Comparison of ENCODE assay signal across 8 cellular contexts in genomic region chr21:45109831-45110492, GRCh38. TPM values are rescaled to one million over a fixed set of nuclear protein-coding genes. Genes with fewer than 3 reads are reported as not detected.
DNase-seq lines count a peak whose midpoint lies in the region; ATAC-seq and TF ChIP-seq lines count a peak whose summit lies in the region.

No MANE protein-coding gene starts in this region.

- CTCF ChIA-PET in OCI-LY7 (lab: Charles Lee; ENCODE audit: unreplicated experiment), result interaction anchor here (1.1 to 3.0 kb wide), 3 partner anchors 15 to 236 kb away, joined by 3 to 14 read pairs (median 3); no protein-coding TSS in a partner anchor

- TF ChIP-seq CTCF in OCI-LY7 (conservative IDR thresholded peaks at IDR 0.05; ENCODE audit: low read length), result peak; percentile 49; the same call in 1 of the 2 replicates
- no peak for TF ChIP-seq CTCF in chondrocyte (IDR thresholded peaks at IDR 0.05)
- no peak for TF ChIP-seq CTCF in left lung (IDR thresholded peaks at IDR 0.05)
- TF ChIP-seq CTCF in suprapubic skin (IDR thresholded peaks at IDR 0.05), result no peak

- peak overlapping the region; percentile 28 for H3K27ac Mint-ChIP-seq in chondrocyte (ENCODE audit: unreplicated experiment)

- H2AFZ ChIP-seq in OCI-LY7 (ENCODE audit: low read length), result no peak overlapping the region

- peak overlapping the region; percentile 62 for H3K4me2 ChIP-seq in OCI-LY7 (ENCODE audit: low read length)

- H3K9me3 ChIP-seq in OCI-LY7 (ENCODE audit: low read length), result 0 out of 2 replicates have a peak, but pooled peaks cover 7% of the 10 kb centered on the region
- H3K9me3 ChIP-seq in left lung, result no peaks in the 10 kb centered on the region
- no peaks in the 10 kb centered on the region for H3K9me3 ChIP-seq in suprapubic skin

- peak overlapping the region; percentile 24 for H3K4me3 Mint-ChIP-seq in chondrocyte (ENCODE audit: unreplicated experiment)

- ATAC-seq in GM19023 (IDR thresholded peaks at IDR 0.05; ENCODE audit: unreplicated experiment), result peak; percentile 80
- peak; percentile 82 for ATAC-seq in HG02885 (IDR thresholded peaks at IDR 0.05; ENCODE audit: poor library complexity, unreplicated experiment)
- no peak for ATAC-seq in left lung

- no peaks in the 10 kb centered on the region for H4K20me1 ChIP-seq in OCI-LY7 (ENCODE audit: insufficient read depth, low read length)

- TF ChIP-seq POLR2A in suprapubic skin (IDR thresholded peaks at IDR 0.05), result no peak

- H3K36me3 ChIP-seq in OCI-LY7 (ENCODE audit: insufficient read depth, low read length) (no peaks in the 10 kb centered on the region; the same call in 1 of the 2 replicates), left lung (no peaks in the 10 kb centered on the region), suprapubic skin (no peaks in the 10 kb centered on the region)

- POLR2A ChIA-PET in OCI-LY7 (lab: Charles Lee), result interaction anchor here (0.6 to 7.3 kb wide), 4 partner anchors 7 to 20 kb away, joined by 3 to 116 read pairs (median 4); no protein-coding TSS in a partner anchor

- H3K27me3 ChIP-seq in left lung, result no peaks in the 10 kb centered on the region
- no peaks in the 10 kb centered on the region for H3K27me3 ChIP-seq in suprapubic skin

- WGBS in suprapubic skin, result 51% methylated on average over 15 of the region's 15 CpGs

- H3K4me1 ChIP-seq in OCI-LY7 (ENCODE audit: insufficient read depth, low read length, poor library complexity, severe bottlenecking) (peaks cover 69% of the 10 kb centered on the region), left lung (peaks cover 0 to 52% of the 10 kb centered on the region in 2 donors), suprapubic skin (peaks cover 32% of the 10 kb centered on the region)

- intact Hi-C loops in OCI-LY7 (cut with micrococcal nuclease; ENCODE audit: unreplicated experiment), result loop anchor here (1.0 to 2.0 kb wide), 2 partner anchors 18 to 35 kb away; partner anchors contain the start of gene ADARB1
- intact Hi-C loops in left lung (cut with DNase I), result no loop called here

- H3K79me2 ChIP-seq in OCI-LY7 (ENCODE audit: insufficient read depth, low read depth, low read length), result no peaks in the 10 kb centered on the region

- TF ChIP-seq EP300 in suprapubic skin (IDR thresholded peaks at IDR 0.05), result no peak

- H3K27ac ChIP-seq in OCI-LY7 (ENCODE audit: low read depth, low read length, poor library complexity, severe bottlenecking) (peak overlapping the region; percentile 81), left lung (peak overlapping the region in 1 of 2 donors; percentile 45), suprapubic skin (no peak overlapping the region)

- H3K36me3 Mint-ChIP-seq in chondrocyte (ENCODE audit: low read depth), result no peaks in the 10 kb centered on the region

- no peaks in the 10 kb centered on the region for H3K9me3 Mint-ChIP-seq in chondrocyte (ENCODE audit: low read depth)

- H3K4me1 Mint-ChIP-seq in chondrocyte (ENCODE audit: low read depth), result peaks cover 62% of the 10 kb centered on the region

- H3K9me2 ChIP-seq in OCI-LY7 (ENCODE audit: insufficient read depth, low read length), result no peaks in the 10 kb centered on the region

- no TSS peak for BruUV-seq in OCI-LY7 (replicated peaks; lab: Mats Ljungman, UMichigan)

- no peaks in the 10 kb centered on the region for H3K27me3 Mint-ChIP-seq in chondrocyte (ENCODE audit: low read depth)

- DNase-seq in OCI-LY7 (ENCODE audit: low spot score) (peak; percentile 95), chondrocyte (ENCODE audit: low spot score) (no peak), left lung (no peak), SHP77 (lab: John Stamatoyannopoulos, UW) (no peak), suprapubic skin (ENCODE audit: low spot score in 2 of 2) (no peak)
- DNase-seq in stimulated activated CD4-positive, alpha-beta T cell treated with anti-CD3 and anti-CD28 coated beads, Interleukin-4, amount 100 ng/mL, for 1 hour, result peak; percentile 19

- peak overlapping the region; percentile 44 for H3K4me3 ChIP-seq in OCI-LY7 (ENCODE audit: low read depth, low read length, poor library complexity, severe bottlenecking)
- H3K4me3 ChIP-seq in left lung, result no peak overlapping the region
- no peak overlapping the region for H3K4me3 ChIP-seq in suprapubic skin

RNA-seq across cellular contexts. Expression of gene ADARB1, which starts 35.6 kb away (rescaled TPM):
- 6.6 and 17.4 TPM in 2 replicates for total RNA-seq in OCI-LY7 (2014; rRNA removed; shearing (Covaris generic))
- total RNA-seq in OCI-LY7 (2022) (20.5 and 20.8 TPM in 2 replicates), chondrocyte (53.8 to 92.8 TPM (median 89.5 TPM) in 3 replicates), left lung (10 to 100 TPM; 30.4 to 53.4 TPM), suprapubic skin (10 to 100 TPM; 13.2 to 23.6 (median 20.3) TPM)

Comparison
In these comparisons a context has a peak if more than half of its experiments do, and no peak if none do; other contexts are left out.
1. DNase-seq: peak in OCI-LY7 (single experiment) and stimulated activated CD4-positive, alpha-beta T cell treated with anti-CD3 and anti-CD28 coated beads, Interleukin-4, amount 100 ng/mL, for 1 hour (single experiment); none in chondrocyte (single experiment), left lung (0 of 2), SHP77 (0 of 2) and suprapubic skin (0 of 2).